12 cellular contexts compared by ENCODE assay signal in the genomic region with DNA sequence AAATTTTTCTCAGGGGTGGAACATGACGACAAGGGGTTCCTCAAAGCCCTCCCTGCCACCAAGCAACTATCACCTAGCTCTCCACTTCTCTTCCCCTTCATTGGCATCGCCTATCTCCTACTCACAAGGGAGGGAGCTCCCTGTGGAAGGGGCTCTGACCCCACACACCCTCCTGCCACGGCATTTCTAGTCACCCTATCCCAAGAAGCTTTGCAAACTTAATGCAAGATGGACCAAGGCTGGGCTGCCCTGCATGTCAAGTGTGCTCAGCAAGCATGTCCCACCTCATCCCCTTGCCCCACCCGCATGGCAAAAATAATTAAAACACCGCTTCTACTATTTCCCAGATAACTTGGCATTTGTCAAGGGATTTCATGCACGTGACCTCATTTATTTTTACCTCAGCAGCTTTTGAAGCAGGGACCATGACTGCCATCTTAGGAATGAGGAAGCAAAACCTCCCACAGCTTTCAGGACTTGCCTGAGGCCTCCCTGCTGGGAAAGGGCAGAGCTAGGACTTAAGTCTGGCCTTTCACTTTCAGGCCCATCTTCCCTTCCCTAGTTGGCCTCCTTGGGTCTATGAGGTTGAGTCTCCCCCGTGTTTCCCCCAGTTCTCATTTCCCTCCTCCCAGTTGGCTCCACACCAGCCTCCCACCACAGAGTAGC.
DNase-seq lines count a peak whose midpoint lies in the region; ATAC-seq and TF ChIP-seq lines count a peak whose summit lies in the region.
"Had no signal": no experiment of that assay in that cellular context is flagged by ENCODE, and none has a peak within 500 bp of the region (broad histone marks: within the 10 kb centered on the region; RNA-seq: fewer than 3 reads in every experiment).

No MANE protein-coding gene starts in this region.

- H3K27me3 ChIP-seq in AG04450 (ENCODE audit: control insufficient read depth, insufficient read depth, low read length) = no peaks in the 10 kb centered on the region
- no peaks in the 10 kb centered on the region for H3K27me3 ChIP-seq in left lung

- H3K27ac ChIP-seq in AG04450 (ENCODE audit: low read depth, low read length) = peak overlapping the region; percentile 52
- H3K27ac ChIP-seq in left lung = peak overlapping the region in 1 of 2 donors; percentile 60

- intact Hi-C loops in left lung (cut with DNase I) = no loop called here
- intact Hi-C loops in left ventricle myocardium superior (cut with micrococcal nuclease) = no loop called here

- peaks cover 3% of the 10 kb centered on the region; the same call in 1 of the 2 replicates for H3K9me3 ChIP-seq in AG04450 (ENCODE audit: control insufficient read depth, insufficient read depth, low read length)
- H3K9me3 ChIP-seq in left lung = no peaks in the 10 kb centered on the region

- ATAC-seq in left lung (peak; percentile 71), left ventricle myocardium superior (no peak), GM21717 (IDR thresholded peaks at IDR 0.05; ENCODE audit: unreplicated experiment) (no peak)

- H3K4me3 ChIP-seq in AG04450 (ENCODE audit: low read depth, low read length) = no peak overlapping the region
- no peak overlapping the region for H3K4me3 ChIP-seq in astrocyte of the spinal cord (ENCODE audit: low read depth, low read length)
- no peak overlapping the region for H3K4me3 ChIP-seq in left lung

- TF ChIP-seq CTCF in AG04450 (IDR thresholded peaks at IDR 0.05; ENCODE audit: low read depth, low read length) (no peak), astrocyte of the spinal cord (IDR thresholded peaks at IDR 0.05; ENCODE audit: low read depth, low read length) (no peak), left lung (IDR thresholded peaks at IDR 0.05) (no peak)

- no peaks in the 10 kb centered on the region for H3K36me3 ChIP-seq in left lung

- peak; percentile 69 for DNase-seq in AG04450 (ENCODE audit: low read depth, low spot score)
- peak; percentile 69 for DNase-seq in LHCN-M2 (ENCODE audit: low read depth)
- DNase-seq in astrocyte of the spinal cord (ENCODE audit: low read depth, low spot score) = peak; percentile 88
- DNase-seq in left lung = peak in 1 of 2 donors; percentile 44
- no peak for DNase-seq in left ventricle myocardium superior
- no peak for DNase-seq in activated gamma-delta T cell treated with Interleukin-2 at 50 U/mL for 16 hours
- DNase-seq in NCI-H2171 (lab: John Stamatoyannopoulos, UW) = no peak
- DNase-seq: activated T-cell treated with anti-CD3 and anti-CD28 coated beads for 4 hours; CD4-positive, CD25-positive, alpha-beta regulatory T cell; nucleus accumbens; Right ventricle myocardium superior had no signal

- POLR2A ChIA-PET in AG04450 (lab: Yijun Ruan, JAX) = interaction anchor here (0.7 to 1.0 kb wide), 2 partner anchors 24 to 137 kb away, joined by 3 read pairs; no protein-coding TSS in a partner anchor

- in situ Hi-C loops in astrocyte of the spinal cord (cut with HindIII; ENCODE audit: low sequenced_read_pairs) = no loop called here

- CTCF ChIA-PET in AG04450 (lab: Charles Lee) = interaction anchor here (1.3 to 2.7 kb wide), 2 partner anchors 9 to 451 kb away, joined by 4 to 12 read pairs; no protein-coding TSS in a partner anchor

- peaks cover 7 to 12% of the 10 kb centered on the region in 2 donors for H3K4me1 ChIP-seq in left lung

Comparison
In these comparisons a context has a peak if more than half of its experiments do, and no peak if none do; other contexts are left out.
1. DNase-seq: peak in AG04450 (single experiment), LHCN-M2 (single experiment) and astrocyte of the spinal cord (single experiment); none in left ventricle myocardium superior (single experiment), activated gamma-delta T cell treated with Interleukin-2 at 50 U/mL for 16 hours (single experiment) and NCI-H2171 (single experiment).